Comparison of ENCODE assay signal across 1 cellular context in the genomic region with DNA sequence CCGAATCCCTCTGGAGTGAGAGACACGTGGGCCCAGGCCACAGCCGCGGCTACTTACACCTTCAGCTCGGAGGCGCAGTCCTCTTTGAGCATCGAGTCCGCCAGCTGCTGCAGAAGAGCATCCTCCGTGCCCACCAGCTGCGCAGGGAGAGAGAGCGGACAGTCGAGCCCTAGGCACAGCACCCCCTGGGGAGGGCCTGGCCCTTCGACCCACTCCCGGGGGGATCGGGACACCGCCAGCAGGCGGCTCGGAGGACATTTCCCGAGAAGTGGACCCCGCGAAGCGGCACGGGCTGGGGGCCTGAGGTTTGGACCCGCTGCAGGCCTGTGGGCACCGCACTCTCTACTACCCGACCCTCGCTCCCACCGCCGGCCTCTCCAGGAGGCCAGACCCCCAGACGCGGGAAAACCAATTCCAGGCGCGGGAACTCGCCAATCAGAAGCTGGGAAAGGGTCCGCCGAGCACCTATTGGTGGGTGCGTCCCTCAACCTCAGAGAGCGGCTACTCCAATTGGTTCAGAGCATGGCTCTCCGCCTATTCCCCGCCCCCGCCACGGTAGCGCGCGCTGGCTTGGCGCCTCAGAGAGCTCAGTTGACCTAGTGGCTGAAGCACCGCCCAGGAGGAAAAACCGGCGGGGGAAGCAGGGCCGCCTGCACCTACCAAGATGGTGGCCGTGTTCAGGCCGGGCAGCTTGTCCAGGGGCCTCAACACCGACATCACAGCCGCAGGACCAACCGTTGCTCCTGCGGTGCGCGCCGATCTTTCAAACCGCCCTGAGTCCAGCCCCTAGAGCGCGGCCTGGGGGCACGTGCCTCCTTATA.
TF ChIP-seq lines count a peak whose summit lies in the region.

CENPM (minus strand) TSS at position 793 of the 821 bp plus-strand sequence; CDS start at position 717, 76 bp downstream.

TF ChIP-seq in WTC11, 78 proteins besides CTCF, POLR2A, EP300 and RAD21 (continued from another document):
- TF ChIP-seq, protein P1, sequence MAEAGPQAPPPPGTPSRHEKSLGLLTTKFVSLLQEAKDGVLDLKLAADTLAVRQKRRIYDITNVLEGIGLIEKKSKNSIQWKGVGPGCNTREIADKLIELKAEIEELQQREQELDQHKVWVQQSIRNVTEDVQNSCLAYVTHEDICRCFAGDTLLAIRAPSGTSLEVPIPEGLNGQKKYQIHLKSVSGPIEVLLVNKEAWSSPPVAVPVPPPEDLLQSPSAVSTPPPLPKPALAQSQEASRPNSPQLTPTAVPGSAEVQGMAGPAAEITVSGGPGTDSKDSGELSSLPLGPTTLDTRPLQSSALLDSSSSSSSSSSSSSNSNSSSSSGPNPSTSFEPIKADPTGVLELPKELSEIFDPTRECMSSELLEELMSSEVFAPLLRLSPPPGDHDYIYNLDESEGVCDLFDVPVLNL (CRISPR knock-in tag; IDR thresholded peaks at IDR 0.05; ENCODE audit: borderline replicate concordance, low read depth), result peak; percentile 73
- no peak for TF ChIP-seq GABPB1 (CRISPR knock-in tag; IDR thresholded peaks at IDR 0.05)
- no peak for TF ChIP-seq ZNF263 (CRISPR knock-in tag; IDR thresholded peaks at IDR 0.05; ENCODE audit: low read depth)
- TF ChIP-seq, protein P2, sequence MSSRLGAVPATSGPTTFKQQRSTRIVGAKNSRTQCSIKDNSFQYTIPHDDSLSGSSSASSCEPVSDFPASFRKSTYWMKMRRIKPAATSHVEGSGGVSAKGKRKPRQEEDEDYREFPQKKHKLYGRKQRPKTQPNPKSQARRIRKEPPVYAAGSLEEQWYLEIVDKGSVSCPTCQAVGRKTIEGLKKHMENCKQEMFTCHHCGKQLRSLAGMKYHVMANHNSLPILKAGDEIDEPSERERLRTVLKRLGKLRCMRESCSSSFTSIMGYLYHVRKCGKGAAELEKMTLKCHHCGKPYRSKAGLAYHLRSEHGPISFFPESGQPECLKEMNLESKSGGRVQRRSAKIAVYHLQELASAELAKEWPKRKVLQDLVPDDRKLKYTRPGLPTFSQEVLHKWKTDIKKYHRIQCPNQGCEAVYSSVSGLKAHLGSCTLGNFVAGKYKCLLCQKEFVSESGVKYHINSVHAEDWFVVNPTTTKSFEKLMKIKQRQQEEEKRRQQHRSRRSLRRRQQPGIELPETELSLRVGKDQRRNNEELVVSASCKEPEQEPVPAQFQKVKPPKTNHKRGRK (CRISPR knock-in tag; IDR thresholded peaks at IDR 0.05; ENCODE audit: borderline replicate concordance), result no peak
- no peak for TF ChIP-seq GRHL2 (CRISPR knock-in tag; IDR thresholded peaks at IDR 0.05; ENCODE audit: insufficient replicate concordance, severe bottlenecking)
- TF ChIP-seq, protein P3, sequence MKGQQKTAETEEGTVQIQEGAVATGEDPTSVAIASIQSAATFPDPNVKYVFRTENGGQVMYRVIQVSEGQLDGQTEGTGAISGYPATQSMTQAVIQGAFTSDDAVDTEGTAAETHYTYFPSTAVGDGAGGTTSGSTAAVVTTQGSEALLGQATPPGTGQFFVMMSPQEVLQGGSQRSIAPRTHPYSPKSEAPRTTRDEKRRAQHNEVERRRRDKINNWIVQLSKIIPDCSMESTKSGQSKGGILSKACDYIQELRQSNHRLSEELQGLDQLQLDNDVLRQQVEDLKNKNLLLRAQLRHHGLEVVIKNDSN (CRISPR knock-in tag; IDR thresholded peaks at IDR 0.05), result peak; percentile 96
- TF ChIP-seq ZNF219 (CRISPR knock-in tag; IDR thresholded peaks at IDR 0.05; ENCODE audit: borderline replicate concordance), result 0 out of 2 replicates have a peak, but pooled peaks have one; percentile 14
- no peak for TF ChIP-seq CBFB (CRISPR knock-in tag; IDR thresholded peaks at IDR 0.05; ENCODE audit: low read depth)
